In genomic region chr15:48622227-48622626, GRCh38 we compare ENCODE assay signal across 22 cellular contexts. TPM values are rescaled to one million over a fixed set of nuclear protein-coding genes. Genes with fewer than 3 reads are reported as not detected.
DNase-seq lines count a peak whose midpoint lies in the region; ATAC-seq and TF ChIP-seq lines count a peak whose summit lies in the region.
"Had no signal": no experiment of that assay in that cellular context is flagged by ENCODE, and none has a peak within 500 bp of the region (broad histone marks: within the 10 kb centered on the region; RNA-seq: fewer than 3 reads in every experiment).

No MANE protein-coding gene starts in this region.

- H3K9me3 ChIP-seq in left ventricle myocardium inferior (replicated peaks): no peaks in the 10 kb centered on the region
- H3K9me3 ChIP-seq: BLaER1 treated with 17β-estradiol and CSF1 and Interleukin-3, amounts not matched to agents 10 nM and 100 nM; SJCRH30 had no signal

- H3K4me3 Mint-ChIP-seq in neural crest cell: no peak overlapping the region
- H3K4me3 Mint-ChIP-seq: CD8-positive, alpha-beta memory T cell; GM23338 had no signal

- no peak overlapping the region for H3K27ac ChIP-seq in left ventricle myocardium inferior (replicated peaks)
- H3K27ac ChIP-seq: BLaER1 treated with 17β-estradiol and CSF1 and Interleukin-3, amounts not matched to agents 10 nM and 100 nM; KMS-11; SJCRH30 had no signal

- H3K4me1 Mint-ChIP-seq in neural crest cell: peaks cover 5% of the 10 kb centered on the region
- H3K4me1 Mint-ChIP-seq: CD8-positive, alpha-beta memory T cell had no signal

- H3K9me3 Mint-ChIP-seq in neural crest cell: peaks cover 10% of the 10 kb centered on the region

- DNase-seq in Right ventricle myocardium superior (no peak), left ventricle myocardium inferior (no peak), fibroblast of peridontal ligament (ENCODE audit: extremely low read depth) (peak; percentile 67), neural crest cell (ENCODE audit: low read depth, low spot score) (no peak), activated T-cell treated with anti-CD3 and anti-CD28 coated beads for 4 hours (no peak), H7 (no peak)
- DNase-seq in stimulated activated CD4-positive, alpha-beta T cell treated with anti-CD3 and anti-CD28 coated beads, Interleukin-2, amount 100 ng/mL, for 48 hours: no peak
- DNase-seq: 8988T; CD8-positive, alpha-beta memory T cell; DMS79; NCI-H1092; NCI-H146; NCI-H2081 treated with DMSO at 0.1 percent for 48 hours; NCI-H510A; NCI-H774; RPMI8226; SJCRH30 had no signal

- H3K36me3 Mint-ChIP-seq in neural crest cell (ENCODE audit: low read depth): peaks cover 8% of the 10 kb centered on the region
- H3K36me3 Mint-ChIP-seq: CD8-positive, alpha-beta memory T cell had no signal

- no peaks in the 10 kb centered on the region for H3K36me3 ChIP-seq in left ventricle myocardium inferior
- no peaks in the 10 kb centered on the region for H3K36me3 ChIP-seq in H7 (replicated peaks; ENCODE audit: control insufficient read depth, insufficient read depth, low read length)
- H3K36me3 ChIP-seq: BLaER1 treated with 17β-estradiol and CSF1 and Interleukin-3, amounts not matched to agents 10 nM and 100 nM; SJCRH30 had no signal

- H3K27me3 ChIP-seq in left ventricle myocardium inferior (ENCODE audit: low read depth) (no peaks in the 10 kb centered on the region), H7 (ENCODE audit: control insufficient read depth, insufficient read depth, low read length) (no peaks in the 10 kb centered on the region)
- H3K27me3 ChIP-seq: BLaER1 treated with 17β-estradiol and CSF1 and Interleukin-3, amounts not matched to agents 10 nM and 100 nM; SJCRH30 had no signal

- H3K4me3 ChIP-seq in left ventricle myocardium inferior: no peak overlapping the region
- H3K4me3 ChIP-seq in H7 (ENCODE audit: insufficient read depth, low read depth, low read length): no peak overlapping the region
- H3K4me3 ChIP-seq: BLaER1 treated with 17β-estradiol and CSF1 and Interleukin-3, amounts not matched to agents 10 nM and 100 nM; GM23338; SJCRH30 had no signal

- TF ChIP-seq CTCF in left ventricle myocardium inferior (IDR thresholded peaks at IDR 0.05; ENCODE audit: borderline replicate concordance) (no peak), neural crest cell (conservative IDR thresholded peaks at IDR 0.05) (no peak)

- intact Hi-C loops in Right ventricle myocardium superior (cut with DNase I) (no loop called here), left ventricle myocardium inferior (cut with micrococcal nuclease) (no loop called here)

- peak overlapping the region; percentile 43 for H3K27ac Mint-ChIP-seq in neural crest cell (ENCODE audit: unreplicated experiment)
- H3K27ac Mint-ChIP-seq: GM23338 had no signal

- ATAC-seq in Right ventricle myocardium superior (ENCODE audit: poor library complexity) (peak; percentile 35), HG03045 (IDR thresholded peaks at IDR 0.05; ENCODE audit: unreplicated experiment) (no peak)
- ATAC-seq: GM23338, HepG2 had no signal

- no peaks in the 10 kb centered on the region for H3K27me3 Mint-ChIP-seq in neural crest cell (ENCODE audit: low read depth)

- peaks cover 23% of the 10 kb centered on the region for H3K4me1 ChIP-seq in left ventricle myocardium inferior

RNA-seq across cellular contexts. Expression of gene FBN1, which starts 23.3 kb away (rescaled TPM):
- total RNA-seq in Right ventricle myocardium superior (39.4 TPM), left ventricle myocardium inferior (45.5 TPM), neural crest cell (22.1 and 24.3 TPM in 2 replicates)
- 3.9 and 5.5 TPM in 2 replicates for total RNA-seq in H7 (2014; rRNA removed; shearing (Covaris generic))
